In the genomic region with DNA sequence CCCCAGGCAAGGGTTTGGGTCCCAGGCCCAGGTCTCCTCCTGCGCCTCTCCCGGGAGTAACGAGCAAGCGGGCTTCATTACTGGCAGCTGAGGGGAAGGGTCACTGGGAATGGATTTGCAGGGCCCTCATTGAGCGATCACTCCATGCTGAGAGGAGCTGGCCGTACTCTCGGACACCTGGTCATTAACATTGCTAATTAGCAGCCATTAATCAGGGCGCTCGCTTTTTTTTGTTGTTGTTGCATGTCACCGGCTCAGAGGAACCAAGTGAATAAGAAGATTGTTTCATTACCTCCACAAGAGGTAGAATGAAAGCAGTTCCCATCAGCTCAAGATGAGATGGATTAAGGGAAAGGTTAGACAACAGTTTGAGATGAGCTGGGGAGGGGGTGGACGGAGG, we compare ENCODE assay signal across 26 cellular contexts.
DNase-seq lines count a peak whose midpoint lies in the region; TF ChIP-seq lines count a peak whose summit lies in the region.
"Had no signal": no experiment of that assay in that cellular context is flagged by ENCODE, and none has a peak within 500 bp of the region (broad histone marks: within the 10 kb centered on the region; RNA-seq: fewer than 3 reads in every experiment).

No MANE protein-coding gene starts in this region.

- H4K20me1 ChIP-seq in neural progenitor cell (ENCODE audit: low read depth), result no peaks in the 10 kb centered on the region

- H3K27me3 Mint-ChIP-seq in neural progenitor cell (ENCODE audit: insufficient read depth, low read depth), result no peaks in the 10 kb centered on the region
- H3K27me3 Mint-ChIP-seq: stimulated activated memory B cell treated with anti-CD40 and anti-IgM and Interleukin-4, amounts not matched to agents 10 μg/mL and 1 μg/mL and 100 μg/mL, for 72 hours had no signal

- H3K9me3 ChIP-seq in neural progenitor cell (ENCODE audit: low read depth), result no peaks in the 10 kb centered on the region
- H3K9me3 ChIP-seq: neutrophil, prostate gland, sigmoid colon, SJCRH30 had no signal

- peaks cover 5% of the 10 kb centered on the region for H3K9me3 Mint-ChIP-seq in neural progenitor cell
- H3K9me3 Mint-ChIP-seq: activated naive CD4-positive, alpha-beta T cell treated with anti-CD3 and anti-CD28 coated beads, Interleukin-2, amount 50 U/mL, for 72 hours; activated T-helper 2 cell treated with anti-CD3 and anti-CD28 coated beads, Interferon-gamma antibody, Interleukin-2, Interleukin-4, amounts not matched to agents 10 μg/mL and 5 μg/mL and 100 μg/mL, durations not matched to agents 14 hours and 24 hours and 36 hours; stimulated activated memory B cell treated with anti-CD40 and anti-IgM and Interleukin-4, amounts not matched to agents 10 μg/mL and 1 μg/mL and 100 μg/mL, for 72 hours had no signal

- H3K36me3 Mint-ChIP-seq in neural progenitor cell, result peaks cover 4% of the 10 kb centered on the region
- H3K36me3 Mint-ChIP-seq: activated naive CD4-positive, alpha-beta T cell treated with anti-CD3 and anti-CD28 coated beads, Interleukin-2, amount 50 U/mL, for 72 hours; stimulated activated memory B cell treated with anti-CD40 and anti-IgM and Interleukin-4, amounts not matched to agents 10 μg/mL and 1 μg/mL and 100 μg/mL, for 72 hours had no signal

- H2AFZ ChIP-seq in neural progenitor cell (replicated peaks), result no peak overlapping the region
- H2AFZ ChIP-seq: hepatocyte had no signal

- H3K4me3 Mint-ChIP-seq in neural progenitor cell, result peak overlapping the region; percentile 70
- H3K4me3 Mint-ChIP-seq: HFFc6; stimulated activated memory B cell treated with anti-CD40 and anti-IgM and Interleukin-4, amounts not matched to agents 10 μg/mL and 1 μg/mL and 100 μg/mL, for 72 hours had no signal

- peak overlapping the region; percentile 98 for H3K27ac Mint-ChIP-seq in neural progenitor cell
- H3K27ac Mint-ChIP-seq: activated naive CD4-positive, alpha-beta T cell treated with anti-CD3 and anti-CD28 coated beads, Interleukin-2, amount 50 U/mL, for 72 hours; activated T-helper 2 cell treated with anti-CD3 and anti-CD28 coated beads, Interferon-gamma antibody, Interleukin-2, Interleukin-4, amounts not matched to agents 10 μg/mL and 5 μg/mL and 100 μg/mL, durations not matched to agents 14 hours and 24 hours and 36 hours; HFFc6; stimulated activated memory B cell treated with anti-CD40 and anti-IgM and Interleukin-4, amounts not matched to agents 10 μg/mL and 1 μg/mL and 100 μg/mL, for 72 hours had no signal

- H3K79me2 ChIP-seq in neural progenitor cell (ENCODE audit: low read depth), result no peaks in the 10 kb centered on the region
- H3K79me2 ChIP-seq: hepatocyte had no signal

- peak overlapping the region; percentile 70 for H3K4me2 ChIP-seq in neural progenitor cell
- H3K4me2 ChIP-seq: hepatocyte had no signal

- peaks cover 53% of the 10 kb centered on the region for H3K4me1 Mint-ChIP-seq in neural progenitor cell
- H3K4me1 Mint-ChIP-seq: stimulated activated memory B cell treated with anti-CD40 and anti-IgM and Interleukin-4, amounts not matched to agents 10 μg/mL and 1 μg/mL and 100 μg/mL, for 72 hours had no signal

- H3K4me3 ChIP-seq in H7 (ENCODE audit: insufficient read depth, low read depth, low read length) (no peak overlapping the region), neural progenitor cell (peak overlapping the region; percentile 31)
- H3K4me3 ChIP-seq: cardiac muscle cell, hepatocyte, prostate gland, sigmoid colon, SJCRH30 had no signal

- H3K27me3 ChIP-seq in H7 (ENCODE audit: control insufficient read depth, insufficient read depth, low read length), result no peaks in the 10 kb centered on the region
- H3K27me3 ChIP-seq in neural progenitor cell, result no peaks in the 10 kb centered on the region
- H3K27me3 ChIP-seq: cardiac muscle cell, hepatocyte, neutrophil, sigmoid colon, SJCRH30 had no signal

- H3F3A ChIP-seq in neural progenitor cell (ENCODE audit: low read depth), result peaks cover 49% of the 10 kb centered on the region

- H3K27ac ChIP-seq in neural progenitor cell, result peak overlapping the region; percentile 99
- H3K27ac ChIP-seq: C4-2B, cardiac muscle cell, hepatocyte, neutrophil, prostate gland, sigmoid colon, SJCRH30 had no signal

- H3K36me3 ChIP-seq in H7 (replicated peaks; ENCODE audit: control insufficient read depth, insufficient read depth, low read length), result no peaks in the 10 kb centered on the region
- H3K36me3 ChIP-seq in neural progenitor cell, result no peaks in the 10 kb centered on the region
- H3K36me3 ChIP-seq: cardiac muscle cell, neutrophil, prostate gland, sigmoid colon, SJCRH30 had no signal

- H3K4me1 ChIP-seq in neural progenitor cell, result peaks cover 77% of the 10 kb centered on the region
- H3K4me1 ChIP-seq: prostate gland, sigmoid colon had no signal

- H3K9ac ChIP-seq in neural progenitor cell, result no peak overlapping the region

- no peak for TF ChIP-seq CTCF in neural progenitor cell (IDR thresholded peaks at IDR 0.05)

- DNase-seq in H7, result peak; percentile 37
- peak; percentile 81 for DNase-seq in NCI-H774 (lab: John Stamatoyannopoulos, UW)
- DNase-seq in iPS DF 4.7 (ENCODE audit: extremely low read depth, low spot score), result peak; percentile 46
- DNase-seq in neural progenitor cell (ENCODE audit: low spot score), result peak; percentile 95
- DNase-seq in cerebellar nuclear complex (lab: John Stamatoyannopoulos, UW), result no peak
- DNase-seq in NCI-H2107 treated with DMSO at 0.1 percent for 48 hours (lab: John Stamatoyannopoulos, UW; ENCODE audit: unreplicated experiment), result no peak
- DNase-seq in OCI-M2 (lab: John Stamatoyannopoulos, UW; ENCODE audit: unreplicated experiment), result no peak
- DNase-seq: activated CD4-positive, alpha-beta T cell treated with anti-CD3 and anti-CD28 coated beads, Interleukin-2, amount 50 U/mL, for 48 hours; DMS79 treated with DMSO at 0.1 percent for 48 hours; HFFc6; Karpas-422; MV-4-11; NCI-H1694 treated with DMSO at 0.1 percent for 48 hours; NCI-H2171; NCI-H510A; sigmoid colon; SJCRH30; stimulated activated CD4-positive, alpha-beta T cell treated with anti-CD3 and anti-CD28 coated beads, Interleukin-4, amount 100 ng/mL, for 4 hours had no signal

Comparison
In these comparisons a context has a peak if more than half of its experiments do, and no peak if none do; other contexts are left out.
1. DNase-seq: peak in H7 (single experiment), NCI-H774 (single experiment), iPS DF 4.7 (single experiment) and neural progenitor cell (single experiment); none in cerebellar nuclear complex (0 of 2), NCI-H2107 treated with DMSO at 0.1 percent for 48 hours (single experiment) and OCI-M2 (single experiment).